12 cellular contexts compared by ENCODE assay signal in the genomic region with DNA sequence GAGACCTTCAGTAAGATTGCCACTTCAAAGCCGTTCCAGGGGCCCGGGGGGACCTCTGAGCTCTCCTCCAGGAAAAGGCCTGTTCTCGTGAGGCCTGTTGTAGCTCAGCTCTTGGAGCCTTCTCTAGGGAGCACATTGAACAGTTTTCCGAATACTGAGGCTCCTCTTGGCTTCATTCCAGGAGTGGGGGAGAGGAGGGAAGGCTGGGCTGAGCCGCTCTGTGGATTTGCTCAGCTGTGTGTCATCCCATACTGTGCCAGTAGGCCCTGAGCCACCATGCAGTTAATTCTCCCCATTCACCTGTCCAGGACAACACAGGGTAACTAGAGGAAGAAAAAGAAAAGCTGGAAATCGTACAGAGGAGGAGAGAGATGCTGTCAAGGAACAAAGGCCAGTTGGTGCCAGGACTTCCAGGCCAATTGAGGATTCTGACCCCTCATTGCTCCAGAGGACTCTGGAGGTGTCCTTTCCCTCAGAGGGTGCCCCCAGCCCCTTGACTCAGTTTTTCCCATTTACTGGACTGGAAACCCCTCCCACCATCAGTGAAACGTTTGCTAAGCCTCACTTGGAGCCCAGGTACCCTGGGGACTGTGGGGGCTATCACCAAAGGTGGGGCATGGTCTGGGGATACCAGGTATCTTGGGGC. TPM values are rescaled to one million over a fixed set of nuclear protein-coding genes. Genes with fewer than 3 reads are reported as not detected.
A peak's percentile ranks its signal among the peaks of the same experiment; 100 is the strongest.
DNase-seq lines count a peak whose midpoint lies in the region; ATAC-seq, FAIRE-seq and TF ChIP-seq lines count a peak whose summit lies in the region.
"Had no signal": no experiment of that assay in that cellular context is flagged by ENCODE, and none has a peak within 500 bp of the region (broad histone marks: within the 10 kb centered on the region; RNA-seq: fewer than 3 reads in every experiment).

No MANE protein-coding gene starts in this region.

- H3K4me3 ChIP-seq in AG10803 (ENCODE audit: low read length) (no peak overlapping the region), endothelial cell of umbilical vein (replicated peaks in 1 of 3; ENCODE audit: insufficient read depth in 1 of 3, low read depth in 1 of 3, low read length in 3 of 3) (no peak overlapping the region), muscle layer of colon (ENCODE audit: low read depth in 1 of 2, low read length in 2 of 2) (no peak overlapping the region)
- H3K4me3 ChIP-seq: cardiac muscle cell had no signal

- H3K36me3 Mint-ChIP-seq in activated T-helper 17 cell treated with anti-CD3 and anti-CD28 coated beads, Interleukin-2, amount 50 U/mL, for 72 hours (ENCODE audit: low read depth) = no peaks in the 10 kb centered on the region

- TF ChIP-seq CTCF in AG10803 (conservative IDR thresholded peaks at IDR 0.05; ENCODE audit: low read length) (no peak), endothelial cell of umbilical vein (IDR thresholded peaks at IDR 0.05; ENCODE audit: extremely low read depth in 1 of 2, insufficient read depth in 1 of 2, low read depth in 1 of 2, low read length in 2 of 2) (no peak)

- H3K4me1 ChIP-seq in endothelial cell of umbilical vein (ENCODE audit: control insufficient read depth, extremely low read depth, insufficient read depth, low read length) (peaks cover 26% of the 10 kb centered on the region), muscle layer of colon (ENCODE audit: insufficient read depth, low read length) (peaks cover 74% of the 10 kb centered on the region)

- dilution Hi-C loops in endothelial cell of umbilical vein (cut with MboI; ENCODE audit: extremely low pct_ligation_motif_present, low sequenced_read_pairs) = no loop called here

- H3K4me1 Mint-ChIP-seq in activated T-helper 17 cell treated with anti-CD3 and anti-CD28 coated beads, Interleukin-2, amount 50 U/mL, for 72 hours = no peaks in the 10 kb centered on the region

- no peaks in the 10 kb centered on the region for H4K20me1 ChIP-seq in endothelial cell of umbilical vein (replicated peaks; ENCODE audit: control insufficient read depth, extremely low read depth, insufficient read depth, low read length)

- no peak overlapping the region for H3K4me3 Mint-ChIP-seq in activated T-helper 17 cell treated with anti-CD3 and anti-CD28 coated beads, Interleukin-2, amount 50 U/mL, for 72 hours

- intact Hi-C loops in endothelial cell of umbilical vein (cut with micrococcal nuclease) = no loop called here

- CTCF ChIA-PET in endothelial cell of umbilical vein (lab: Charles Lee) = interaction anchor here (1.1 to 5.2 kb wide), 3 partner anchors 9 to 12 kb away, joined by 5 to 15 read pairs (median 5); no protein-coding TSS in a partner anchor

- TF ChIP-seq POLR2A in endothelial cell of umbilical vein (IDR thresholded peaks at IDR 0.05; ENCODE audit: low read depth, low read length) = no peak

- POLR2A ChIA-PET in endothelial cell of umbilical vein (lab: Charles Lee) = interaction anchor here (0.6 kb wide), 1 partner anchor 92 kb away, joined by 3 read pairs; no protein-coding TSS in a partner anchor

- no peak for FAIRE-seq in endothelial cell of umbilical vein (lab: Jason Lieb, UNC)
- FAIRE-seq: GM19239 had no signal

- no peaks in the 10 kb centered on the region for H3K36me3 ChIP-seq in endothelial cell of umbilical vein (ENCODE audit: control insufficient read depth in 2 of 2, extremely low read depth in 1 of 2, insufficient read depth in 2 of 2, low read length in 2 of 2)
- no peaks in the 10 kb centered on the region for H3K36me3 ChIP-seq in muscle layer of colon (ENCODE audit: insufficient read depth, low read length)
- H3K36me3 ChIP-seq: cardiac muscle cell had no signal

- H3K4me2 ChIP-seq in endothelial cell of umbilical vein (ENCODE audit: insufficient read depth, low read length) = no peak overlapping the region

- no peaks in the 10 kb centered on the region for H3K27me3 Mint-ChIP-seq in activated T-helper 17 cell treated with anti-CD3 and anti-CD28 coated beads, Interleukin-2, amount 50 U/mL, for 72 hours

- ATAC-seq in HG02973 (IDR thresholded peaks at IDR 0.05; ENCODE audit: unreplicated experiment) (no peak), HG02884 (IDR thresholded peaks at IDR 0.05; ENCODE audit: unreplicated experiment) (no peak), HG03135 (IDR thresholded peaks at IDR 0.05; ENCODE audit: unreplicated experiment) (no peak)
- no peak for ATAC-seq in activated T-helper 17 cell treated with anti-CD3 and anti-CD28 coated beads, Interleukin-2, amount 50 U/mL, for 72 hours (replicated peaks)

- H3K27ac Mint-ChIP-seq in activated T-helper 17 cell treated with anti-CD3 and anti-CD28 coated beads, Interleukin-2, amount 50 U/mL, for 72 hours = no peak overlapping the region

- H3K9me3 ChIP-seq in endothelial cell of umbilical vein (replicated peaks; ENCODE audit: control insufficient read depth, insufficient read depth, low read length) (no peaks in the 10 kb centered on the region), muscle layer of colon (ENCODE audit: low read length) (no peaks in the 10 kb centered on the region)

- H3K27me3 ChIP-seq in endothelial cell of umbilical vein (ENCODE audit: control insufficient read depth in 2 of 2, insufficient read depth in 2 of 2, low read length in 2 of 2) (no peaks in the 10 kb centered on the region), muscle layer of colon (ENCODE audit: control insufficient read depth in 1 of 2, insufficient read depth in 2 of 2, low read length in 2 of 2) (no peaks in the 10 kb centered on the region)
- H3K27me3 ChIP-seq: cardiac muscle cell had no signal

- H3K9me3 Mint-ChIP-seq in activated T-helper 17 cell treated with anti-CD3 and anti-CD28 coated beads, Interleukin-2, amount 50 U/mL, for 72 hours = peaks cover 6% of the 10 kb centered on the region

- peak; percentile 55 for DNase-seq in AG10803 (ENCODE audit: low read depth)
- peak; percentile 40 for DNase-seq in NCI-H2196 treated with DMSO at 0.1 percent for 48 hours (lab: John Stamatoyannopoulos, UW; ENCODE audit: unreplicated experiment)
- DNase-seq in endothelial cell of umbilical vein (ENCODE audit: low read depth, low spot score) = peak; percentile 26
- DNase-seq: T1000 had no signal

- H3K9ac ChIP-seq in endothelial cell of umbilical vein (replicated peaks; ENCODE audit: extremely low read depth, insufficient read depth, low read length) = no peak overlapping the region
- peak overlapping the region; percentile 42 for H3K9ac ChIP-seq in muscle layer of colon (ENCODE audit: low read length)

- no peak overlapping the region for H3K27ac ChIP-seq in endothelial cell of umbilical vein (ENCODE audit: insufficient read depth, low read depth, low read length)
- H3K27ac ChIP-seq in muscle layer of colon (ENCODE audit: low read depth, low read length) = peak overlapping the region; percentile 69
- H3K27ac ChIP-seq: C4-2B, cardiac muscle cell had no signal

- H3K79me2 ChIP-seq in endothelial cell of umbilical vein (ENCODE audit: control insufficient read depth, insufficient read depth, low read length) = no peaks in the 10 kb centered on the region

- no TSS peak for BruUV-seq in endothelial cell of umbilical vein (replicated peaks; lab: Mats Ljungman, UMichigan)

- H3K9me1 ChIP-seq in endothelial cell of umbilical vein (replicated peaks; ENCODE audit: control insufficient read depth, extremely low read depth, insufficient read depth, low read length) = no peaks in the 10 kb centered on the region

- no peak overlapping the region for H2AFZ ChIP-seq in endothelial cell of umbilical vein (ENCODE audit: low read depth, low read length)

TF ChIP-seq in endothelial cell of umbilical vein, 7 proteins besides CTCF, POLR2A, EP300 and RAD21:
- TF ChIP-seq, protein P1, sequence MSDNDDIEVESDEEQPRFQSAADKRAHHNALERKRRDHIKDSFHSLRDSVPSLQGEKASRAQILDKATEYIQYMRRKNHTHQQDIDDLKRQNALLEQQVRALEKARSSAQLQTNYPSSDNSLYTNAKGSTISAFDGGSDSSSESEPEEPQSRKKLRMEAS (IDR thresholded peaks at IDR 0.05; ENCODE audit: insufficient read depth, insufficient read length) = no peak
- TF ChIP-seq POLR2AphosphoS5 (IDR thresholded peaks at IDR 0.05; ENCODE audit: insufficient read depth, low read depth, low read length) = no peak
- TF ChIP-seq GATA2 (IDR thresholded peaks at IDR 0.05; ENCODE audit: insufficient read depth, insufficient read length, low read depth, low read length) = no peak
- no peak for TF ChIP-seq FOS (IDR thresholded peaks at IDR 0.05; ENCODE audit: borderline replicate concordance, insufficient read depth, low read length)
- TF ChIP-seq MYC (IDR thresholded peaks at IDR 0.05; ENCODE audit: low read depth, low read length) = no peak
TF ChIP-seq in endothelial cell of umbilical vein: peak in this region for 0.

RNA-seq across cellular contexts. Expression of a gene that starts 41.4 kb away (rescaled TPM):
- total RNA-seq in endothelial cell of umbilical vein = 27.8 and 33.1 TPM in 2 replicates
- 27.4 and 36.3 TPM in 2 replicates for polyA plus RNA-seq in endothelial cell of umbilical vein
- polyA plus RNA-seq in endothelial cell of umbilical vein (2011; cell fraction: cytosol; rRNA removed) = 17.0 and 22.6 TPM in 2 replicates
- polyA plus RNA-seq in endothelial cell of umbilical vein (2011; cell fraction: nucleus; rRNA removed) = 42.4 and 48.5 TPM in 2 replicates
- polyA plus RNA-seq in endothelial cell of umbilical vein (2012) = 19.9 and 37.4 TPM in 2 replicates
- polyA minus RNA-seq in endothelial cell of umbilical vein = 22.4 and 24.7 TPM in 2 replicates
- polyA minus RNA-seq in endothelial cell of umbilical vein (2011; cell fraction: cytosol; rRNA and poly(A)+ RNA removed) = 7.2 TPM
- 26.3 and 35.3 TPM in 2 replicates for polyA minus RNA-seq in endothelial cell of umbilical vein (2011; cell fraction: nucleus; rRNA and poly(A)+ RNA removed)
- 10 to 100 TPM in 1 of 2 donors, 1 to 10 TPM in 1; 8.9 to 10.7 TPM for total RNA-seq in activated T-helper 17 cell treated with anti-CD3 and anti-CD28 coated beads, Interleukin-2, amount 50 U/mL, for 72 hours

RNA-seq across cellular contexts. Expression of a gene that starts 57.5 kb away (rescaled TPM):
- total RNA-seq in endothelial cell of umbilical vein = 1.1 and 3.7 TPM in 2 replicates
- 3.9 and 4.1 TPM in 2 replicates for polyA plus RNA-seq in endothelial cell of umbilical vein
- 3.7 and 4.2 TPM in 2 replicates for polyA plus RNA-seq in endothelial cell of umbilical vein (2011; cell fraction: cytosol; rRNA removed)
- polyA plus RNA-seq in endothelial cell of umbilical vein (2011; cell fraction: nucleus; rRNA removed) = 12.2 and 14.2 TPM in 2 replicates
- 4.1 and 14.2 TPM in 2 replicates for polyA plus RNA-seq in endothelial cell of umbilical vein (2012)
- 10.6 and 16.9 TPM in 2 replicates for polyA minus RNA-seq in endothelial cell of umbilical vein
- not detected for polyA minus RNA-seq in endothelial cell of umbilical vein (2011; cell fraction: cytosol; rRNA and poly(A)+ RNA removed)
- 6.1 and 6.8 TPM in 2 replicates for polyA minus RNA-seq in endothelial cell of umbilical vein (2011; cell fraction: nucleus; rRNA and poly(A)+ RNA removed)
- total RNA-seq in activated T-helper 17 cell treated with anti-CD3 and anti-CD28 coated beads, Interleukin-2, amount 50 U/mL, for 72 hours = under 1 TPM; 0.02 to 0.48 TPM
